In the genomic region with DNA sequence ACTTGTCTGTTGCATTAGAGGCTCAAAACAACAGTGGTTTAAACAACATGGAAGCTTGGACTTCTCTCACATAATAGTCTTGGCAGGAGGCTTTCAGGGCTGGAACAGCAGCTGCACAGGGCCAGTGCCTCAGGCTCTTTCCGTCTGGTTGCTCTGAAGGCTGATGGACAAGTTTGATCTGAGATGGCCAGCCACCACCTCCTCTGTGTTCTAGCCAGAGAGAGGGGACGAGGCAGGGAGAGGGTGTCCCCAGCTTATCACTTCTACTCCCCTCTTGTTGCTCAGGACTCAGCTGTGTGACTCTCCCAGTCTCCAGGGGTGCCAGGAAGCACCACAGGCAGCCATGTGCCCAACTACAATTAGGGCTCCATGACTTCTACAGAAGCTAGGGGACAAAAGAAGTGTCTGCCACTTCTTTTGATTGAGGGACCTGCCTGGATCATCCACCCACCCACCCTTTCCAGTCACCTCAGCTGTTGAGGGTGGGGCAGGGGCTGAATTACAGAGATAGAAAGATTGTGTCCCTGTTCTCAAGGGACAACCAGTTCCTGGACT, we compare ENCODE assay signal across 12 cellular contexts. TPM values are rescaled to one million over a fixed set of nuclear protein-coding genes. Genes with fewer than 3 reads are reported as not detected.
DNase-seq lines count a peak whose midpoint lies in the region; ATAC-seq and TF ChIP-seq lines count a peak whose summit lies in the region.
"Had no signal": no experiment of that assay in that cellular context is flagged by ENCODE, and none has a peak within 500 bp of the region (broad histone marks: within the 10 kb centered on the region; RNA-seq: fewer than 3 reads in every experiment).

No MANE protein-coding gene starts in this region.

- WGBS in right lobe of liver (ENCODE audit: insufficient coverage, low coverage, low lambda C conversion rate, missing lambda C conversion rate) = no CpG with 5 or more reads among the region's 2 CpGs
- 65 to 85% methylated on average over 2 of the region's 2 CpGs for WGBS in upper lobe of left lung, 2 donors

- H3K27ac Mint-ChIP-seq in MCF 10A (ENCODE audit: low read depth, unreplicated experiment) = no peak overlapping the region

- H3K9me3 Mint-ChIP-seq in MCF 10A (ENCODE audit: unreplicated experiment) = no peaks in the 10 kb centered on the region

- H3K36me3 Mint-ChIP-seq in MCF 10A (ENCODE audit: insufficient read depth, unreplicated experiment) = no peaks in the 10 kb centered on the region

- no peak overlapping the region for H3K4me3 ChIP-seq in breast epithelium
- no peak overlapping the region for H3K4me3 ChIP-seq in ascending aorta
- H3K4me3 ChIP-seq in right lobe of liver = no peak overlapping the region
- no peak overlapping the region for H3K4me3 ChIP-seq in upper lobe of left lung

- no TSS peak for BruUV-seq in MCF 10A (replicated peaks; lab: Mats Ljungman, UMichigan)

- DNase-seq in breast epithelium (ENCODE audit: low spot score in 2 of 2) = peak; percentile 31 to 53
- no peak for DNase-seq in MCF 10A (ENCODE audit: unreplicated experiment)
- no peak for DNase-seq in ascending aorta (ENCODE audit: low spot score in 2 of 2)
- no peak for DNase-seq in right lobe of liver
- no peak for DNase-seq in upper lobe of left lung
- no peak for DNase-seq in NCI-H1105 treated with DMSO at 0.1 percent for 48 hours (lab: John Stamatoyannopoulos, UW)
- no peak for DNase-seq in H4 (ENCODE audit: low spot score)
- DNase-seq in SW480 (ENCODE audit: low spot score) = no peak
- DNase-seq: midbrain, T-helper 2 cell had no signal

- H3K27ac ChIP-seq in breast epithelium = peak overlapping the region; percentile 68 to 82
- H3K27ac ChIP-seq in ascending aorta = peak overlapping the region; percentile 3 to 27
- H3K27ac ChIP-seq in right lobe of liver = peak overlapping the region; percentile 37 to 53 (median 42)
- H3K27ac ChIP-seq in upper lobe of left lung = peak overlapping the region; percentile 81 to 90 (median 86)

- no peaks in the 10 kb centered on the region for H3K27me3 Mint-ChIP-seq in MCF 10A (ENCODE audit: insufficient read depth, unreplicated experiment)

- no peak for TF ChIP-seq CTCF in breast epithelium (IDR thresholded peaks at IDR 0.05)
- no peak for TF ChIP-seq CTCF in MCF 10A (IDR thresholded peaks at IDR 0.05; ENCODE audit: unreplicated experiment)
- TF ChIP-seq CTCF in ascending aorta (IDR thresholded peaks at IDR 0.05) = no peak
- TF ChIP-seq CTCF in right lobe of liver (IDR thresholded peaks at IDR 0.05) = no peak
- no peak for TF ChIP-seq CTCF in upper lobe of left lung (IDR thresholded peaks at IDR 0.05)

- CTCF ChIA-PET in MCF 10A (lab: Yijun Ruan, JAX) = interaction anchor here (1.2 to 10.1 kb wide), 5 partner anchors 9 to 759 kb away, joined by 3 to 118 read pairs (median 5); no protein-coding TSS in a partner anchor

- H3K4me1 ChIP-seq in breast epithelium (peaks cover 0 to 6% of the 10 kb centered on the region in 2 donors), ascending aorta (no peaks in the 10 kb centered on the region), right lobe of liver (peaks cover 0 to 16% (median 7%) of the 10 kb centered on the region in 4 donors), upper lobe of left lung (peaks cover 36 to 54% (median 42%) of the 10 kb centered on the region in 4 donors)

- H3K4me1 Mint-ChIP-seq in MCF 10A (ENCODE audit: insufficient read depth, unreplicated experiment) = no peaks in the 10 kb centered on the region

- no peaks in the 10 kb centered on the region for H3K27me3 ChIP-seq in breast epithelium
- H3K27me3 ChIP-seq in ascending aorta = no peaks in the 10 kb centered on the region
- H3K27me3 ChIP-seq in right lobe of liver = no peaks in the 10 kb centered on the region
- no peaks in the 10 kb centered on the region for H3K27me3 ChIP-seq in upper lobe of left lung

- no peaks in the 10 kb centered on the region for H3K36me3 ChIP-seq in breast epithelium
- H3K36me3 ChIP-seq in ascending aorta = no peaks in the 10 kb centered on the region
- no peaks in the 10 kb centered on the region for H3K36me3 ChIP-seq in right lobe of liver
- H3K36me3 ChIP-seq in upper lobe of left lung = no peaks in the 10 kb centered on the region

- ATAC-seq in right lobe of liver (no peak), upper lobe of left lung (ENCODE audit: low FRiP score in 2 of 2) (peak in 1 of 2 donors; percentile 3)
- ATAC-seq: Panc1 had no signal

- H3K4me3 Mint-ChIP-seq in MCF 10A (ENCODE audit: unreplicated experiment) = no peak overlapping the region

- TF ChIP-seq POLR2A in breast epithelium (IDR thresholded peaks at IDR 0.05) = no peak
- TF ChIP-seq POLR2A in right lobe of liver (IDR thresholded peaks at IDR 0.05) = no peak
- TF ChIP-seq POLR2A in upper lobe of left lung (IDR thresholded peaks at IDR 0.05) = no peak

- POLR2A ChIA-PET in MCF 10A (lab: Yijun Ruan, JAX) = interaction anchor here (0.9 kb wide), 1 partner anchor 21 kb away, joined by 3 read pairs; no protein-coding TSS in a partner anchor

- H3K9me3 ChIP-seq in breast epithelium (no peaks in the 10 kb centered on the region), ascending aorta (no peaks in the 10 kb centered on the region), right lobe of liver (no peaks in the 10 kb centered on the region), upper lobe of left lung (no peaks in the 10 kb centered on the region)

- intact Hi-C loops in breast epithelium (cut with DNase I; ENCODE audit: low total_unique reads) (no loop called here), MCF 10A (cut with micrococcal nuclease) (no loop called here), ascending aorta (cut with DNase I) (no loop called here), right lobe of liver (cut with DNase I) (no loop called here)

- no peak for TF ChIP-seq EP300 in upper lobe of left lung (IDR thresholded peaks at IDR 0.05)

RNA-seq across cellular contexts. Expression of a gene that starts 46.6 kb away (rescaled TPM):
- total RNA-seq in breast epithelium (1 to 10 TPM in 1 of 3 donors, not detected in 2; 1.3 TPM), MCF 10A (2022) (not detected in 2 replicates), ascending aorta (7.9 TPM), right lobe of liver (not detected), upper lobe of left lung (10 to 100 TPM in 4 of 6 donors, 1 to 10 TPM in 2; 4.7 to 25.1 (median 15.4) TPM)
- total RNA-seq in H4 (2014; rRNA removed; shearing (Covaris generic)) = not detected in 2 replicates
- total RNA-seq: frontal cortex had no signal

RNA-seq across cellular contexts. Expression of a gene that starts 56.3 kb away (rescaled TPM):
- total RNA-seq in breast epithelium = 10 to 100 TPM; 35.0 to 54.2 (median 39.7) TPM
- 64.2 and 66.9 TPM in 2 replicates for total RNA-seq in MCF 10A (2022)
- total RNA-seq in ascending aorta = 39.8 TPM
- total RNA-seq in right lobe of liver = 10 to 100 TPM; 17.4 to 29.7 (median 21.0) TPM
- total RNA-seq in upper lobe of left lung = 10 to 100 TPM; 17.8 to 74.8 (median 35.9) TPM
- 57.5 and 63.0 TPM in 2 replicates for total RNA-seq in H4 (2014; rRNA removed; shearing (Covaris generic))

Comparison
In these comparisons a context has a peak if more than half of its experiments do, and no peak if none do; other contexts are left out.
1. DNase-seq: peak in breast epithelium (2 of 2); none in MCF 10A (single experiment), ascending aorta (0 of 2), right lobe of liver (0 of 3), upper lobe of left lung (0 of 2), NCI-H1105 treated with DMSO at 0.1 percent for 48 hours (single experiment), H4 (single experiment) and SW480 (single experiment).
2. H3K27ac ChIP-seq: peak in every context shown above with its lines; median percentile 86 in upper lobe of left lung; 75 in breast epithelium; 42 in right lobe of liver; 15 in ascending aorta.